ENCODE assay signal across 20 cellular contexts in genomic region chr14:93136009-93136408, GRCh38. TPM values are rescaled to one million over a fixed set of nuclear protein-coding genes. Genes with fewer than 3 reads are reported as not detected.
DNase-seq lines count a peak whose midpoint lies in the region; ATAC-seq, FAIRE-seq and TF ChIP-seq lines count a peak whose summit lies in the region.
"Had no signal": no experiment of that assay in that cellular context is flagged by ENCODE, and none has a peak within 500 bp of the region (broad histone marks: within the 10 kb centered on the region; RNA-seq: fewer than 3 reads in every experiment).

No MANE protein-coding gene starts in this region.

- H3K4me1 ChIP-seq in left ventricle myocardium inferior: peaks cover 24% of the 10 kb centered on the region
- no peaks in the 10 kb centered on the region for H3K4me1 ChIP-seq in breast epithelium
- H3K4me1 ChIP-seq in HepG2 (ENCODE audit: insufficient read depth, low read length): peaks cover 58% of the 10 kb centered on the region
- H3K4me1 ChIP-seq in tibial artery: peaks cover 0 to 57% (median 16%) of the 10 kb centered on the region in 4 donors
- peaks cover 13% of the 10 kb centered on the region for H3K4me1 ChIP-seq in upper lobe of right lung

- no peaks in the 10 kb centered on the region for H3K36me3 ChIP-seq in left ventricle myocardium inferior
- H3K36me3 ChIP-seq in breast epithelium: no peaks in the 10 kb centered on the region
- H3K36me3 ChIP-seq in HepG2 (replicated peaks in 1 of 2; ENCODE audit: control insufficient read depth in 1 of 2, insufficient read depth in 2 of 2, low read length in 2 of 2): no peaks in the 10 kb centered on the region
- H3K36me3 ChIP-seq in tibial artery: no peaks in the 10 kb centered on the region
- H3K36me3 ChIP-seq in upper lobe of right lung: no peaks in the 10 kb centered on the region
- H3K36me3 ChIP-seq: BE2C had no signal

- DNase-seq in left ventricle myocardium inferior (no peak), left ventricle myocardium superior (no peak), breast epithelium (ENCODE audit: low spot score in 2 of 2) (no peak), HepG2 (ENCODE audit: low spot score) (no peak), tibial artery (no peak), upper lobe of right lung (no peak), HK-2 (ENCODE audit: unreplicated experiment) (no peak), SKM-1 treated with dmso at 0.1 percent for 144 hours (lab: John Stamatoyannopoulos, UW; ENCODE audit: unreplicated experiment) (no peak)
- DNase-seq: 8988T; BE2C; CD4-positive, alpha-beta memory T cell; DMS153; GF-D8; NCI-H1694 treated with DMSO at 0.1 percent for 48 hours; NCI-H774; OCI-M1; SIG-M5 had no signal

- WGBS in HepG2 (ENCODE audit: low lambda C conversion rate): 9% methylated on average over 8 of the region's 8 CpGs

- H3K4me2 ChIP-seq in HepG2 (ENCODE audit: low read depth, low read length): peak overlapping the region; percentile 47

- ATAC-seq in left ventricle myocardium superior (no peak), HepG2 (no peak), upper lobe of right lung (no peak)
- ATAC-seq: HCT116, K562 had no signal

- intact Hi-C loops in left ventricle myocardium inferior (cut with micrococcal nuclease): loop anchor here (5.0 kb wide), 1 partner anchor 184 kb away; no protein-coding TSS in a partner anchor
- intact Hi-C loops in left ventricle myocardium superior (cut with micrococcal nuclease): no loop called here
- intact Hi-C loops in breast epithelium (cut with DNase I; ENCODE audit: low total_unique reads): no loop called here
- intact Hi-C loops in HepG2 (cut with micrococcal nuclease; ENCODE audit: unreplicated experiment): loop anchor here (5.0 kb wide), 2 partner anchors 164 to 1461 kb away; no protein-coding TSS in a partner anchor
- intact Hi-C loops in tibial artery (cut with DNase I; ENCODE audit: low total_unique reads): no loop called here
- intact Hi-C loops in upper lobe of right lung (cut with DNase I): loop anchor here (10.0 kb wide), 1 partner anchor 181 kb away; no protein-coding TSS in a partner anchor

- H3K27me3 ChIP-seq in left ventricle myocardium inferior (ENCODE audit: low read depth) (no peaks in the 10 kb centered on the region), breast epithelium (no peaks in the 10 kb centered on the region), HepG2 (ENCODE audit: control insufficient read depth in 1 of 2, insufficient read depth in 2 of 2, low read length in 2 of 2) (no peaks in the 10 kb centered on the region; a peak in 1 of 5 replicates), tibial artery (no peaks in the 10 kb centered on the region), upper lobe of right lung (no peaks in the 10 kb centered on the region)
- H3K27me3 ChIP-seq: BE2C had no signal

- CTCF ChIA-PET in HepG2 (lab: Yijun Ruan, JAX; ENCODE audit: low intra/inter-chr PET ratio, low total read pairs): no interaction called here

- no peaks in the 10 kb centered on the region for H3K79me2 ChIP-seq in HepG2 (ENCODE audit: insufficient read depth, low read length)

- no peak overlapping the region for H3K9ac ChIP-seq in HepG2 (ENCODE audit: insufficient read depth, low read depth, low read length)

- no TSS peak for BruUV-seq in HepG2 (replicated peaks; lab: Mats Ljungman, UMichigan)

- H3K9me3 ChIP-seq in left ventricle myocardium inferior (replicated peaks) (no peaks in the 10 kb centered on the region), breast epithelium (no peaks in the 10 kb centered on the region), HepG2 (ENCODE audit: low read length) (no peaks in the 10 kb centered on the region), tibial artery (no peaks in the 10 kb centered on the region), upper lobe of right lung (no peaks in the 10 kb centered on the region)
- H3K9me3 ChIP-seq: BE2C had no signal

- no peaks in the 10 kb centered on the region for H4K20me1 ChIP-seq in HepG2 (ENCODE audit: insufficient read depth, low read length)

- H3K27ac ChIP-seq in left ventricle myocardium inferior (replicated peaks) (peak overlapping the region; percentile 32), breast epithelium (peak overlapping the region; percentile 41 to 48), HepG2 (ENCODE audit: extremely low read length, insufficient read depth, low read length) (no peak overlapping the region), tibial artery (peak overlapping the region; percentile 12 to 67), upper lobe of right lung (no peak overlapping the region)

- in situ Hi-C loops in HepG2 (cut with HindIII; ENCODE audit: extremely low pct_ligation_motif_present, low pct_unique_long_range_greater_than_20kb): loop anchor here (5.0 kb wide), 1 partner anchor 184 kb away; no protein-coding TSS in a partner anchor

- H3K4me3 ChIP-seq in left ventricle myocardium inferior (no peak overlapping the region), breast epithelium (no peak overlapping the region), HepG2 (replicated peaks in 1 of 3; ENCODE audit: insufficient read depth in 1 of 3, low read depth in 2 of 3, low read length in 3 of 3) (peak overlapping the region in 1 of 3 experiments; percentile 13; a peak in 1 of 6 replicates), tibial artery (no peak overlapping the region), upper lobe of right lung (no peak overlapping the region)
- H3K4me3 ChIP-seq: K562 had no signal

- FAIRE-seq in HepG2 (lab: Jason Lieb, UNC): no peak
- FAIRE-seq: GM19239, K562 had no signal

- TF ChIP-seq CTCF in left ventricle myocardium inferior (IDR thresholded peaks at IDR 0.05; ENCODE audit: borderline replicate concordance) (no peak), breast epithelium (IDR thresholded peaks at IDR 0.05) (no peak), HepG2 (CRISPR knock-in tag; IDR thresholded peaks at IDR 0.05) (no peak), tibial artery (IDR thresholded peaks at IDR 0.05) (no peak), upper lobe of right lung (IDR thresholded peaks at IDR 0.05) (no peak)

- no peak overlapping the region for H2AFZ ChIP-seq in HepG2 (ENCODE audit: low read length)

- no peak for TF ChIP-seq RAD21 in HepG2 (CRISPR knock-in tag; IDR thresholded peaks at IDR 0.05)

- no peak for TF ChIP-seq EP300 in HepG2 (IDR thresholded peaks at IDR 0.05; ENCODE audit: low read depth in 2 of 2, low read length in 2 of 2)
- no peak for TF ChIP-seq EP300 in HepG2 (CRISPR knock-in tag; IDR thresholded peaks at IDR 0.05; ENCODE audit: borderline replicate concordance)

- TF ChIP-seq POLR2A in breast epithelium (IDR thresholded peaks at IDR 0.05) (no peak), HepG2 (IDR thresholded peaks at IDR 0.05; ENCODE audit: insufficient read depth in 1 of 2, low read depth in 2 of 2, low read length in 2 of 2) (no peak)

- POLR2A ChIA-PET in HepG2 (lab: Yijun Ruan, JAX): no interaction called here

RNA-seq across cellular contexts. Expression of gene ITPK1, which starts 20.3 kb away (rescaled TPM):
- 112 TPM for total RNA-seq in left ventricle myocardium inferior
- 136 TPM for total RNA-seq in left ventricle myocardium superior
- 10 to 100 TPM; 27.8 to 91.7 (median 42.9) TPM for total RNA-seq in breast epithelium
- total RNA-seq in HepG2 (2016; rRNA removed; fragmentation: Illumina TruSeq; extraction: Trizol): 20.5 and 28.1 TPM in 2 replicates
- 8.4 and 11.5 TPM in 2 replicates for total RNA-seq in HepG2 (2016; cell fraction: cytosol; rRNA removed; fragmentation: Illumina TruSeq; extraction: Trizol; ENCODE audit: low read depth)
- total RNA-seq in HepG2 (2016; cell fraction: insoluble cytoplasmic fraction; rRNA removed; fragmentation: Illumina TruSeq; extraction: Trizol): 15.9 and 20.1 TPM in 2 replicates
- total RNA-seq in HepG2 (2016; cell fraction: membrane; rRNA removed; fragmentation: Illumina TruSeq; extraction: Trizol): 31.0 and 31.9 TPM in 2 replicates
- 11.8 and 15.8 TPM in 2 replicates for total RNA-seq in HepG2 (2016; cell fraction: nucleus; rRNA removed; fragmentation: Illumina TruSeq; extraction: Trizol)
- 47.5 and 64.2 TPM in 2 replicates for polyA plus RNA-seq in HepG2 (2011; rRNA removed)
- 30.0 and 37.2 TPM in 2 replicates for polyA plus RNA-seq in HepG2 (2011; cell fraction: cytosol; rRNA removed)
- polyA plus RNA-seq in HepG2 (2011; cell fraction: nucleus; rRNA removed): 30.6 and 37.4 TPM in 2 replicates
- polyA plus RNA-seq in HepG2 (2012): 17.7 and 18.1 TPM in 2 replicates
- 21.3 and 21.6 TPM in 2 replicates for polyA plus RNA-seq in HepG2 (2016; cell fraction: cytosol; fragmentation: Illumina TruSeq; extraction: Trizol; ENCODE audit: low read depth)
- 28.1 and 40.5 TPM in 2 replicates for polyA plus RNA-seq in HepG2 (2016; cell fraction: insoluble cytoplasmic fraction; fragmentation: Illumina TruSeq; extraction: Trizol; ENCODE audit: low read depth)
- 43.7 and 50.0 TPM in 2 replicates for polyA plus RNA-seq in HepG2 (2016; cell fraction: membrane; fragmentation: Illumina TruSeq; extraction: Trizol; ENCODE audit: low read depth)
- 24.0 and 25.1 TPM in 2 replicates for polyA plus RNA-seq in HepG2 (2016; cell fraction: nucleus; fragmentation: Illumina TruSeq; extraction: Trizol; ENCODE audit: insufficient read depth, low read depth)
- polyA minus RNA-seq in HepG2 (2011; rRNA and poly(A)+ RNA removed; ENCODE audit: low replicate concordance): 147 and 407 TPM in 2 replicates
- 32.5 and 39.1 TPM in 2 replicates for polyA minus RNA-seq in HepG2 (2011; cell fraction: cytosol; rRNA and poly(A)+ RNA removed)
- 12.5 and 17.4 TPM in 2 replicates for polyA minus RNA-seq in HepG2 (2011; cell fraction: nucleus; rRNA and poly(A)+ RNA removed)
- total RNA-seq in upper lobe of right lung: 96.9 TPM

RNA-seq across cellular contexts. Expression of gene MOAP1, which starts 48.7 kb away (rescaled TPM):
- total RNA-seq in left ventricle myocardium inferior (61.1 TPM), left ventricle myocardium superior (54.6 TPM), breast epithelium (10 to 100 TPM; 29.0 to 35.9 (median 31.1) TPM), HepG2 (2016; rRNA removed; fragmentation: Illumina TruSeq; extraction: Trizol) (14.6 and 14.9 TPM in 2 replicates), upper lobe of right lung (34.2 TPM)
- 2.6 TPM in 2 replicates for total RNA-seq in HepG2 (2016; cell fraction: cytosol; rRNA removed; fragmentation: Illumina TruSeq; extraction: Trizol; ENCODE audit: low read depth)
- total RNA-seq in HepG2 (2016; cell fraction: insoluble cytoplasmic fraction; rRNA removed; fragmentation: Illumina TruSeq; extraction: Trizol): 14.8 and 15.2 TPM in 2 replicates
- total RNA-seq in HepG2 (2016; cell fraction: membrane; rRNA removed; fragmentation: Illumina TruSeq; extraction: Trizol): 7.5 and 8.6 TPM in 2 replicates
- 10.0 and 11.2 TPM in 2 replicates for total RNA-seq in HepG2 (2016; cell fraction: nucleus; rRNA removed; fragmentation: Illumina TruSeq; extraction: Trizol)
- 47.0 and 48.6 TPM in 2 replicates for polyA plus RNA-seq in HepG2 (2011; rRNA removed)
- 34.9 and 57.3 TPM in 2 replicates for polyA plus RNA-seq in HepG2 (2011; cell fraction: cytosol; rRNA removed)
- 12.5 and 24.3 TPM in 2 replicates for polyA plus RNA-seq in HepG2 (2011; cell fraction: nucleus; rRNA removed)
- 22.2 and 29.6 TPM in 2 replicates for polyA plus RNA-seq in HepG2 (2012)
- polyA plus RNA-seq in HepG2 (2016; cell fraction: cytosol; fragmentation: Illumina TruSeq; extraction: Trizol; ENCODE audit: low read depth): 2.0 and 2.1 TPM in 2 replicates
- polyA plus RNA-seq in HepG2 (2016; cell fraction: insoluble cytoplasmic fraction; fragmentation: Illumina TruSeq; extraction: Trizol; ENCODE audit: low read depth): 13.6 and 14.1 TPM in 2 replicates
- polyA plus RNA-seq in HepG2 (2016; cell fraction: membrane; fragmentation: Illumina TruSeq; extraction: Trizol; ENCODE audit: low read depth): 5.0 and 5.9 TPM in 2 replicates
- 16.6 and 18.7 TPM in 2 replicates for polyA plus RNA-seq in HepG2 (2016; cell fraction: nucleus; fragmentation: Illumina TruSeq; extraction: Trizol; ENCODE audit: insufficient read depth, low read depth)
- 6.5 and 13.5 TPM in 2 replicates for polyA minus RNA-seq in HepG2 (2011; rRNA and poly(A)+ RNA removed; ENCODE audit: low replicate concordance)
- 14.9 and 19.2 TPM in 2 replicates for polyA minus RNA-seq in HepG2 (2011; cell fraction: cytosol; rRNA and poly(A)+ RNA removed)
- 8.9 and 11.3 TPM in 2 replicates for polyA minus RNA-seq in HepG2 (2011; cell fraction: nucleus; rRNA and poly(A)+ RNA removed)

RNA-seq across cellular contexts. Expression of gene LYSET, which starts 49.1 kb away (rescaled TPM):
- 24.4 TPM for total RNA-seq in left ventricle myocardium inferior
- total RNA-seq in left ventricle myocardium superior: 21.3 TPM
- 10 to 100 TPM; 10.8 to 14.9 (median 11.4) TPM for total RNA-seq in breast epithelium
- total RNA-seq in HepG2 (2016; rRNA removed; fragmentation: Illumina TruSeq; extraction: Trizol): 19.1 and 20.1 TPM in 2 replicates
- total RNA-seq in HepG2 (2016; cell fraction: cytosol; rRNA removed; fragmentation: Illumina TruSeq; extraction: Trizol; ENCODE audit: low read depth): 42.0 and 42.3 TPM in 2 replicates
- 16.7 and 22.4 TPM in 2 replicates for total RNA-seq in HepG2 (2016; cell fraction: insoluble cytoplasmic fraction; rRNA removed; fragmentation: Illumina TruSeq; extraction: Trizol)
- 51.5 and 52.1 TPM in 2 replicates for total RNA-seq in HepG2 (2016; cell fraction: membrane; rRNA removed; fragmentation: Illumina TruSeq; extraction: Trizol)
- 12.2 and 14.3 TPM in 2 replicates for total RNA-seq in HepG2 (2016; cell fraction: nucleus; rRNA removed; fragmentation: Illumina TruSeq; extraction: Trizol)
- 36.4 and 36.6 TPM in 2 replicates for polyA plus RNA-seq in HepG2 (2011; rRNA removed)
- polyA plus RNA-seq in HepG2 (2011; cell fraction: cytosol; rRNA removed): 16.8 and 29.8 TPM in 2 replicates
- 5.7 and 8.0 TPM in 2 replicates for polyA plus RNA-seq in HepG2 (2011; cell fraction: nucleus; rRNA removed)
- 31.1 and 33.0 TPM in 2 replicates for polyA plus RNA-seq in HepG2 (2012)
- polyA plus RNA-seq in HepG2 (2016; cell fraction: cytosol; fragmentation: Illumina TruSeq; extraction: Trizol; ENCODE audit: low read depth): 79.3 and 89.7 TPM in 2 replicates
- 30.2 and 31.4 TPM in 2 replicates for polyA plus RNA-seq in HepG2 (2016; cell fraction: insoluble cytoplasmic fraction; fragmentation: Illumina TruSeq; extraction: Trizol; ENCODE audit: low read depth)
- polyA plus RNA-seq in HepG2 (2016; cell fraction: membrane; fragmentation: Illumina TruSeq; extraction: Trizol; ENCODE audit: low read depth): 77.9 and 80.5 TPM in 2 replicates
- polyA plus RNA-seq in HepG2 (2016; cell fraction: nucleus; fragmentation: Illumina TruSeq; extraction: Trizol; ENCODE audit: insufficient read depth, low read depth): 26.1 and 29.5 TPM in 2 replicates
- polyA minus RNA-seq in HepG2 (2011; rRNA and poly(A)+ RNA removed; ENCODE audit: low replicate concordance): 9.2 and 13.6 TPM in 2 replicates
- polyA minus RNA-seq in HepG2 (2011; cell fraction: cytosol; rRNA and poly(A)+ RNA removed): 7.6 and 9.5 TPM in 2 replicates
- 11.3 and 12.2 TPM in 2 replicates for polyA minus RNA-seq in HepG2 (2011; cell fraction: nucleus; rRNA and poly(A)+ RNA removed)
- total RNA-seq in upper lobe of right lung: 33.0 TPM

Comparison
In these comparisons a context has a peak if more than half of its experiments do, and no peak if none do; other contexts are left out.
1. intact Hi-C loops: an anchor here in left ventricle myocardium inferior (5.0 kb wide), HepG2 (5.0 kb wide) and upper lobe of right lung (10.0 kb wide); none called in left ventricle myocardium superior, breast epithelium and tibial artery.
2. H3K27ac ChIP-seq: peak in left ventricle myocardium inferior (single experiment), breast epithelium (2 of 2) and tibial artery (2 of 2); none in HepG2 (single experiment) and upper lobe of right lung (single experiment).